Comparison of ENCODE assay signal across 14 cellular contexts in the genomic region with DNA sequence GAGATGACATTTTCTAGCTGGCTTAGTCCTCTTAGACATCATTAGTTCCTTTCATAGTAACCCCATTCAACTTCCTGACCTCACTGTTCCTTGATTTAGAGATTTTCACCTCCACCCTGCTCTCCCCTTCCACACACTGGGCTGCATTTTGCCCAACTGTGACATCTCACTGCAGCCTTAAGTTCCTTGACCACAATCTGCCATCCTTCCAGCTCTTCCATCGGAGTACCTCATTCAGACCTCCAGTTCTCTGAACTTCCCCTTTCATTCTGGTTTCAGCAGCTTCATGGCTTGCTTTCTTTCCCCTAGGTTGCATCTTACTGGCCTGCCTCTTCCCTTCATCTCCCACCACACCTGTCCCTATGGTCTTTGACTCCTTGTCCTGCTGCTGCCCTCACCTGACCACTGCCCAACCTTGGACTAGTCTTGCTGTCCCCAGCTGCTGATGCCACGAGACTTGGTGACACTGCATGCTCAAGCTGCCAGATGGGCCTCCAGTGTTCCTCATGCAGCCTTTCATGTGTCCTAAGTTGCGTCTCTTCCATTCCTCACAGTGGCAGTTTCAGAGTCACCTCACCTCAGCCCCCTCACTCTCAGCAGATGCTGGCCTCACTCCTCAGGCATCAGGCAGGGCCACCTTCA. TPM values are rescaled to one million over a fixed set of nuclear protein-coding genes. Genes with fewer than 3 reads are reported as not detected.
A peak's percentile ranks its signal among the peaks of the same experiment; 100 is the strongest.
DNase-seq lines count a peak whose midpoint lies in the region; ATAC-seq and TF ChIP-seq lines count a peak whose summit lies in the region.
"Had no signal": no experiment of that assay in that cellular context is flagged by ENCODE, and none has a peak within 500 bp of the region (broad histone marks: within the 10 kb centered on the region; RNA-seq: fewer than 3 reads in every experiment).

No MANE protein-coding gene starts in this region.

- H3K27me3 Mint-ChIP-seq in CD4-positive, alpha-beta T cell, result no peaks in the 10 kb centered on the region
- H3K27me3 Mint-ChIP-seq in WTC11 (ENCODE audit: low read depth), result no peaks in the 10 kb centered on the region

- H3K9me3 Mint-ChIP-seq in CD4-positive, alpha-beta T cell, result no peaks in the 10 kb centered on the region
- no peaks in the 10 kb centered on the region for H3K9me3 Mint-ChIP-seq in WTC11

- CTCF ChIA-PET in CD4-positive, alpha-beta T cell (lab: Charles Lee), result no interaction called here
- CTCF ChIA-PET in WTC11 (lab: Charles Lee), result interaction anchor here (0.7 kb wide), 1 partner anchor 60 kb away, joined by 3 read pairs; the partner anchor contains the start of gene C1QBP

- no peak overlapping the region for H3K4me3 Mint-ChIP-seq in CD4-positive, alpha-beta T cell
- no peak overlapping the region for H3K4me3 Mint-ChIP-seq in WTC11

- H3K4me1 Mint-ChIP-seq in CD4-positive, alpha-beta T cell (ENCODE audit: low read depth), result no peaks in the 10 kb centered on the region
- peaks cover 3% of the 10 kb centered on the region; the same call in 1 of the 2 replicates for H3K4me1 Mint-ChIP-seq in WTC11

- ATAC-seq in CD4-positive, alpha-beta T cell (ENCODE audit: poor library complexity), result no peak
- ATAC-seq in WTC11, result no peak
- ATAC-seq in left colon, result peak; percentile 12
- no peak for ATAC-seq in GM21515 (IDR thresholded peaks at IDR 0.05; ENCODE audit: unreplicated experiment)
- ATAC-seq in HG03354 (IDR thresholded peaks at IDR 0.05; ENCODE audit: poor library complexity, severe bottlenecking, unreplicated experiment), result no peak

- H3K36me3 Mint-ChIP-seq in CD4-positive, alpha-beta T cell (ENCODE audit: low read depth), result peaks cover 91% of the 10 kb centered on the region
- peaks cover 56% of the 10 kb centered on the region for H3K36me3 Mint-ChIP-seq in WTC11

- no peaks in the 10 kb centered on the region for H3K27me3 ChIP-seq in CD4-positive, alpha-beta T cell (ENCODE audit: control insufficient read depth, insufficient read depth, low read length)
- H3K27me3 ChIP-seq: BE2C had no signal

- H3K9me3 ChIP-seq in CD4-positive, alpha-beta T cell (ENCODE audit: control insufficient read depth, low read length), result no peaks in the 10 kb centered on the region
- H3K9me3 ChIP-seq: BE2C had no signal

- no peak for DNase-seq in CD4-positive, alpha-beta T cell
- no peak for DNase-seq in WTC11 (ENCODE audit: low spot score)
- DNase-seq in left colon, result no peak
- DNase-seq in T-helper 1 cell, result no peak
- no peak for DNase-seq in NCI-H1930 (lab: John Stamatoyannopoulos, UW)
- DNase-seq: activated CD4-positive, CD25-positive, alpha-beta regulatory T cell treated with anti-CD3 and anti-CD28 coated beads, Interleukin-2, amount 50 U/mL, for 72 hours; BE2C; GOT3; kidney glomerular epithelial cell had no signal

- peak overlapping the region; percentile 34 for H3K27ac Mint-ChIP-seq in CD4-positive, alpha-beta T cell
- peak overlapping the region; percentile 74; the same call in 1 of the 2 replicates for H3K27ac Mint-ChIP-seq in WTC11

- intact Hi-C loops in CD4-positive, alpha-beta T cell (cut with DNase I, micrococcal nuclease), result no loop called here
- intact Hi-C loops in left colon (cut with DNase I, micrococcal nuclease), result no loop called here

- TF ChIP-seq CTCF in CD4-positive, alpha-beta T cell (IDR thresholded peaks at IDR 0.05), result no peak
- TF ChIP-seq CTCF in WTC11 (IDR thresholded peaks at IDR 0.05), result no peak

- POLR2A ChIA-PET in CD4-positive, alpha-beta T cell (lab: Charles Lee), result no interaction called here
- POLR2A ChIA-PET in WTC11 (lab: Charles Lee), result no interaction called here

- peak; percentile 41 for TF ChIP-seq POLR2A in GM19193 (IDR thresholded peaks at IDR 0.05; ENCODE audit: extremely low read depth, insufficient read depth, insufficient read length)

- H3K27ac ChIP-seq in CD4-positive, alpha-beta T cell (ENCODE audit: low read depth, low read length), result no peak overlapping the region
- H3K27ac ChIP-seq: epithelial cell of prostate, HL-60 had no signal

TF ChIP-seq in WTC11, 78 proteins besides CTCF, POLR2A, EP300 and RAD21:
- TF ChIP-seq ZNF671 (CRISPR knock-in tag; IDR thresholded peaks at IDR 0.05), result no peak

RNA-seq across cellular contexts. Expression of gene NUP88, which starts 40.8 kb away (rescaled TPM):
- 100 to 1,000 TPM; 129 to 142 TPM for total RNA-seq in CD4-positive, alpha-beta T cell
- total RNA-seq in WTC11 (2021), result 63.0 to 87.7 TPM (median 65.4 TPM) in 3 replicates
- total RNA-seq in left colon, result 10 to 100 TPM; 45.3 to 55.5 TPM

RNA-seq across cellular contexts. Expression of gene RPAIN, which starts 41.3 kb away (rescaled TPM):
- total RNA-seq in CD4-positive, alpha-beta T cell, result 10 to 100 TPM; 68.7 to 77.5 TPM
- total RNA-seq in WTC11 (2021), result 67.8 to 69.9 TPM (median 68.4 TPM) in 3 replicates
- total RNA-seq in left colon, result 10 to 100 TPM; 26.7 to 27.3 TPM
